ENCODE assay signal across 29 cellular contexts in the genomic region with DNA sequence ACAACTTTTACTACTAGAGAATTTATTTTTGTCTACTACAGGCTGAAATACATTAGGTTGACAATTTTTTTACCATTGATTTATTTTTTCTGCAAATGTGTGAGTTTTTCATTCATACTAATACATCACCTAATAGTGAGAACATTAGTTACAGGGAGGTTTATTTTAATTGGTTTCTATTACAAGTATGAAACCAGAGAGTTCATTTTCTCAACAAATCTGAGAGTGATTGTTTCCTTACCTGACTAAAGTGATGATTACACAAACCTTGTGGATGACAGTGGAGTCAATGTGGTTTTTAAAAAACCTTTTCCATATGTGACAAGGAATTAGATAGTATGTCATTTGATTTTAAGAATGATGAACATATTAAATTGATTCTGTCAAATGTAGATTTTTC.
DNase-seq lines count a peak whose midpoint lies in the region; ATAC-seq and TF ChIP-seq lines count a peak whose summit lies in the region.
"Had no signal": no experiment of that assay in that cellular context is flagged by ENCODE, and none has a peak within 500 bp of the region (broad histone marks: within the 10 kb centered on the region; RNA-seq: fewer than 3 reads in every experiment).

No MANE protein-coding gene starts in this region.

- H3K36me3 ChIP-seq in osteoblast (ENCODE audit: insufficient read depth, low read length) (peaks cover 16% of the 10 kb centered on the region), esophagus muscularis mucosa (no peaks in the 10 kb centered on the region)
- H3K36me3 ChIP-seq: adrenal gland, thoracic aorta had no signal

- H2AFZ ChIP-seq in osteoblast (ENCODE audit: low read length): no peak overlapping the region
- H2AFZ ChIP-seq: GM23338 had no signal

- no peak for TF ChIP-seq CTCF in osteoblast (IDR thresholded peaks at IDR 0.05; ENCODE audit: extremely low read depth, low read depth, low read length)
- TF ChIP-seq CTCF in esophagus muscularis mucosa (IDR thresholded peaks at IDR 0.05): no peak

- H3K4me2 ChIP-seq in osteoblast (ENCODE audit: insufficient read depth, low read length): no peak overlapping the region
- H3K4me2 ChIP-seq: GM23338 had no signal

- H3K27me3 ChIP-seq in osteoblast (ENCODE audit: insufficient read depth, low read length) (no peaks in the 10 kb centered on the region), esophagus muscularis mucosa (no peaks in the 10 kb centered on the region)
- H3K27me3 ChIP-seq: adrenal gland, right atrium auricular region had no signal

- TF ChIP-seq EP300 in esophagus muscularis mucosa (IDR thresholded peaks at IDR 0.05): no peak

- DNase-seq in osteoblast (ENCODE audit: insufficient read length, low spot score, missing footprints) (no peak), esophagus muscularis mucosa (ENCODE audit: extremely low spot score) (no peak)
- no peak for DNase-seq in effector CD8-positive, alpha-beta T cell (lab: John Stamatoyannopoulos, UW)
- DNase-seq: activated CD4-positive, alpha-beta memory T cell treated with anti-CD3 and anti-CD28 coated beads for 36 hours; activated CD8-positive, alpha-beta memory T cell treated with anti-CD3 and anti-CD28 coated beads, Interleukin-2, amount 50 U/mL, for 4 hours; activated naive CD4-positive, alpha-beta T cell treated with anti-CD3 and anti-CD28 coated beads, Interleukin-2, amount 10 ng/mL, durations not matched to agents 7 days and 5 days; adrenal gland; CD4-positive, alpha-beta memory T cell; hypothalamus; KBM-7; left colon; mammary epithelial cell; NCI-H1092; NCI-H1694; NCI-H446; NCI-H748 treated with DMSO at 0.1 percent for 48 hours; posterior cingulate gyrus; Right ventricle myocardium superior; stimulated activated CD8-positive, alpha-beta memory T cell treated with anti-CD3 and anti-CD28 coated beads, Interleukin-4, amount 100 ng/mL, for 48 hours; stimulated activated naive CD8-positive, alpha-beta T cell treated with anti-CD3 and anti-CD28 coated beads, Interleukin-15, amount 100 ng/mL, for 72 hours had no signal

- intact Hi-C loops in esophagus muscularis mucosa (cut with DNase I): no loop called here

- TF ChIP-seq POLR2A in esophagus muscularis mucosa (IDR thresholded peaks at IDR 0.05; ENCODE audit: low read depth): no peak

- H3K27ac ChIP-seq in osteoblast (ENCODE audit: low read depth, low read length) (peak overlapping the region; percentile 69), esophagus muscularis mucosa (replicated peaks in 1 of 4) (no peak overlapping the region)
- H3K27ac ChIP-seq: adrenal gland, thoracic aorta had no signal

- H3K9me3 ChIP-seq in osteoblast (ENCODE audit: low read depth, low read length): no peaks in the 10 kb centered on the region
- no peaks in the 10 kb centered on the region for H3K9me3 ChIP-seq in esophagus muscularis mucosa
- H3K9me3 ChIP-seq: adrenal gland, right atrium auricular region, thoracic aorta had no signal

- H4K20me1 ChIP-seq in osteoblast (ENCODE audit: insufficient read depth, low read length): no peaks in the 10 kb centered on the region

- H3K4me3 ChIP-seq in osteoblast (ENCODE audit: insufficient read depth, low read length) (no peak overlapping the region), esophagus muscularis mucosa (no peak overlapping the region)
- H3K4me3 ChIP-seq: adrenal gland, GM23338, right atrium auricular region, thoracic aorta had no signal

- peaks cover 12% of the 10 kb centered on the region for H3K79me2 ChIP-seq in osteoblast (ENCODE audit: insufficient read depth, low read length)

- ATAC-seq in GM18519 (IDR thresholded peaks at IDR 0.05; ENCODE audit: low FRiP score, unreplicated experiment) (peak; percentile 69), HG02938 (IDR thresholded peaks at IDR 0.05; ENCODE audit: unreplicated experiment) (peak; percentile 64), HG03571 (IDR thresholded peaks at IDR 0.05; ENCODE audit: unreplicated experiment) (peak; percentile 45), HG03095 (IDR thresholded peaks at IDR 0.05; ENCODE audit: unreplicated experiment) (no peak), HG02884 (IDR thresholded peaks at IDR 0.05; ENCODE audit: unreplicated experiment) (no peak)
- ATAC-seq: left colon; Panc1; stimulated activated naive CD8-positive, alpha-beta T cell treated with anti-CD3 and anti-CD28 coated beads, Interleukin-15, amount 100 ng/mL, for 72 hours had no signal

- H3K4me1 ChIP-seq in osteoblast (ENCODE audit: insufficient read depth, low read length): peaks cover 40% of the 10 kb centered on the region
- H3K4me1 ChIP-seq in esophagus muscularis mucosa: peaks cover 0 to 23% (median 18%) of the 10 kb centered on the region in 4 donors

Comparison
In these comparisons a context has a peak if more than half of its experiments do, and no peak if none do; other contexts are left out.
1. ATAC-seq: peak in GM18519 (single experiment), HG02938 (single experiment) and HG03571 (single experiment); none in HG03095 (single experiment) and HG02884 (single experiment).